In genomic region chr1:90850925-90851710, GRCh38 we compare ENCODE assay signal across 8 cellular contexts.
DNase-seq lines count a peak whose midpoint lies in the region; ATAC-seq and TF ChIP-seq lines count a peak whose summit lies in the region.

No MANE protein-coding gene starts in this region.

- peak; percentile 76 for DNase-seq in EH (ENCODE audit: low read depth)
- DNase-seq in KBM-7: peak; percentile 75
- DNase-seq in SKM-1 treated with dmso at 0.1 percent for 144 hours (lab: John Stamatoyannopoulos, UW; ENCODE audit: unreplicated experiment): peak; percentile 81
- peak; percentile 81 for DNase-seq in activated naive CD8-positive, alpha-beta T cell treated with anti-CD3 and anti-CD28 coated beads for 36 hours
- DNase-seq in left cardiac atrium: peak; percentile 87
- peak; percentile 70 for DNase-seq in progenitor cell of endocrine pancreas (ENCODE audit: low spot score, unreplicated experiment)
- DNase-seq in ureter (ENCODE audit: low spot score): peak; percentile 83

- H3K9me3 Mint-ChIP-seq in activated naive CD8-positive, alpha-beta T cell treated with anti-CD3 and anti-CD28 coated beads for 36 hours: no peaks in the 10 kb centered on the region
- H3K9me3 Mint-ChIP-seq in progenitor cell of endocrine pancreas (ENCODE audit: low read depth): no peaks in the 10 kb centered on the region

- peak overlapping the region; percentile 67 for H3K4me3 Mint-ChIP-seq in activated naive CD8-positive, alpha-beta T cell treated with anti-CD3 and anti-CD28 coated beads for 36 hours
- peak overlapping the region; percentile 78 for H3K4me3 Mint-ChIP-seq in progenitor cell of endocrine pancreas (ENCODE audit: low read depth)

- peak; percentile 97 for ATAC-seq in GM21786 (IDR thresholded peaks at IDR 0.05; ENCODE audit: unreplicated experiment)
- peak; percentile 99 for ATAC-seq in left cardiac atrium

- TF ChIP-seq CTCF in progenitor cell of endocrine pancreas (IDR thresholded peaks at IDR 0.05; ENCODE audit: unreplicated experiment): peak; percentile 84

- H3K36me3 Mint-ChIP-seq in activated naive CD8-positive, alpha-beta T cell treated with anti-CD3 and anti-CD28 coated beads for 36 hours: no peaks in the 10 kb centered on the region
- H3K36me3 Mint-ChIP-seq in progenitor cell of endocrine pancreas (ENCODE audit: insufficient read depth): no peaks in the 10 kb centered on the region

- no peak overlapping the region for H3K27ac Mint-ChIP-seq in activated naive CD8-positive, alpha-beta T cell treated with anti-CD3 and anti-CD28 coated beads for 36 hours
- H3K27ac Mint-ChIP-seq in progenitor cell of endocrine pancreas: no peak overlapping the region

- peaks cover 7% of the 10 kb centered on the region for H3K4me1 Mint-ChIP-seq in activated naive CD8-positive, alpha-beta T cell treated with anti-CD3 and anti-CD28 coated beads for 36 hours
- H3K4me1 Mint-ChIP-seq in progenitor cell of endocrine pancreas (ENCODE audit: low read depth): peaks cover 7% of the 10 kb centered on the region

- peaks cover 67% of the 10 kb centered on the region for H3K27me3 Mint-ChIP-seq in activated naive CD8-positive, alpha-beta T cell treated with anti-CD3 and anti-CD28 coated beads for 36 hours
- peaks cover 58% of the 10 kb centered on the region for H3K27me3 Mint-ChIP-seq in progenitor cell of endocrine pancreas

- in situ Hi-C loops in KBM-7 (cut with MboI; ENCODE audit: low pct_unique_long_range_greater_than_20kb, low sequenced_read_pairs): no loop called here

- intact Hi-C loops in left cardiac atrium (cut with DNase I): loop anchor here in 1 of 2 donors (5.0 kb wide), 1 partner anchor 171 kb away; the partner anchor contains the start of gene ZNF644

Comparison
In these comparisons a context has a peak if more than half of its experiments do, and no peak if none do; other contexts are left out.
1. Peak in every context shown above with its lines: DNase-seq and ATAC-seq.